13 cellular contexts compared by ENCODE assay signal in genomic region chr1:147612366-147612765, GRCh38. TPM values are rescaled to one million over a fixed set of nuclear protein-coding genes. Genes with fewer than 3 reads are reported as not detected.
A peak's percentile ranks its signal among the peaks of the same experiment; 100 is the strongest.
DNase-seq lines count a peak whose midpoint lies in the region; ATAC-seq and TF ChIP-seq lines count a peak whose summit lies in the region.
"Had no signal": no experiment of that assay in that cellular context is flagged by ENCODE, and none has a peak within 500 bp of the region (broad histone marks: within the 10 kb centered on the region; RNA-seq: fewer than 3 reads in every experiment).

No MANE protein-coding gene starts in this region.

- H3K36me3 ChIP-seq in endodermal cell (ENCODE audit: control insufficient read depth, insufficient read depth, low read length) (peaks cover 80% of the 10 kb centered on the region), gastrocnemius medialis (peaks cover 0 to 33% of the 10 kb centered on the region in 2 donors), stomach (peaks cover 26 to 77% (median 67%) of the 10 kb centered on the region in 4 donors)

- peak overlapping the region; percentile 9 for H3K4me3 Mint-ChIP-seq in endodermal cell
- H3K4me3 Mint-ChIP-seq in activated CD4-positive, alpha-beta memory T cell treated with anti-CD3 and anti-CD28 coated beads, Interleukin-2, amount 10 ng/mL, durations not matched to agents 7 days and 5 days, result no peak overlapping the region
- no peak overlapping the region for H3K4me3 Mint-ChIP-seq in activated CD8-positive, alpha-beta T cell treated with anti-CD3 and anti-CD28 coated beads, Interleukin-2, amount 10 ng/mL, durations not matched to agents 7 days and 5 days
- H3K4me3 Mint-ChIP-seq: T-helper 1 cell treated with Interleukin-12 subunit alpha and Interleukin-12 subunit beta and Interleukin-4 antibody, amounts not matched to agents 30 μg/mL and 1 μg/mL, for 36 hours had no signal

- peaks cover 29% of the 10 kb centered on the region for H3K4me1 Mint-ChIP-seq in endodermal cell
- H3K4me1 Mint-ChIP-seq in activated CD4-positive, alpha-beta memory T cell treated with anti-CD3 and anti-CD28 coated beads, Interleukin-2, amount 10 ng/mL, durations not matched to agents 7 days and 5 days, result peaks cover 6% of the 10 kb centered on the region
- peaks cover 7% of the 10 kb centered on the region for H3K4me1 Mint-ChIP-seq in activated CD8-positive, alpha-beta T cell treated with anti-CD3 and anti-CD28 coated beads, Interleukin-2, amount 10 ng/mL, durations not matched to agents 7 days and 5 days (ENCODE audit: low read depth)

- H3K4me3 ChIP-seq in endodermal cell (ENCODE audit: low read length) (no peak overlapping the region), gastrocnemius medialis (no peak overlapping the region), stomach (no peak overlapping the region)
- H3K4me3 ChIP-seq: PC-9 had no signal

- no peak overlapping the region for H3K27ac ChIP-seq in endodermal cell (ENCODE audit: low read depth, low read length)
- H3K27ac ChIP-seq in gastrocnemius medialis, result peak overlapping the region; percentile 62 to 77 (median 70)
- no peak overlapping the region for H3K27ac ChIP-seq in stomach
- H3K27ac ChIP-seq: PC-9 had no signal

- POLR2A ChIA-PET in activated CD4-positive, alpha-beta memory T cell treated with anti-CD3 and anti-CD28 coated beads, Interleukin-2, amount 10 ng/mL, durations not matched to agents 7 days and 5 days (lab: Charles Lee), result no interaction called here
- POLR2A ChIA-PET in activated CD8-positive, alpha-beta T cell treated with anti-CD3 and anti-CD28 coated beads, Interleukin-2, amount 10 ng/mL, durations not matched to agents 7 days and 5 days (lab: Charles Lee), result no interaction called here

- in situ Hi-C loops in gastrocnemius medialis (cut with MboI; ENCODE audit: low sequenced_read_pairs in 4 of 4), result loop anchor here in 1 of 4 donors (25.0 kb wide), 1 partner anchor 450 kb away; the partner anchor contains the start of gene PRKAB2

- intact Hi-C loops in gastrocnemius medialis (cut with DNase I; ENCODE audit: low total_unique reads) (no loop called here), stomach (cut with DNase I; ENCODE audit: low total_unique reads) (no loop called here)

- no peak for TF ChIP-seq CTCF in endodermal cell (conservative IDR thresholded peaks at IDR 0.05)
- no peak for TF ChIP-seq CTCF in gastrocnemius medialis (IDR thresholded peaks at IDR 0.05 in 4 of 5, conservative IDR thresholded peaks at IDR 0.05 in 1 of 5)
- no peak for TF ChIP-seq CTCF in stomach (IDR thresholded peaks at IDR 0.05)

- peak; percentile 72 to 82 for ATAC-seq in gastrocnemius medialis
- ATAC-seq in activated CD8-positive, alpha-beta T cell treated with anti-CD3 and anti-CD28 coated beads, Interleukin-2, amount 10 ng/mL, durations not matched to agents 7 days and 5 days, result no peak

- no peaks in the 10 kb centered on the region for H3K27me3 Mint-ChIP-seq in endodermal cell (ENCODE audit: insufficient read depth)
- H3K27me3 Mint-ChIP-seq in activated CD4-positive, alpha-beta memory T cell treated with anti-CD3 and anti-CD28 coated beads, Interleukin-2, amount 10 ng/mL, durations not matched to agents 7 days and 5 days, result no peaks in the 10 kb centered on the region
- H3K27me3 Mint-ChIP-seq in activated CD8-positive, alpha-beta T cell treated with anti-CD3 and anti-CD28 coated beads, Interleukin-2, amount 10 ng/mL, durations not matched to agents 7 days and 5 days (ENCODE audit: low read depth), result no peaks in the 10 kb centered on the region

- H3K27me3 ChIP-seq in endodermal cell (ENCODE audit: control insufficient read depth, insufficient read depth, low read length, poor library complexity, severe bottlenecking) (no peaks in the 10 kb centered on the region), gastrocnemius medialis (no peaks in the 10 kb centered on the region), stomach (no peaks in the 10 kb centered on the region)

- no peak for TF ChIP-seq EP300 in stomach (IDR thresholded peaks at IDR 0.05)

- H3K4me1 ChIP-seq in endodermal cell (ENCODE audit: control insufficient read depth, insufficient read depth, low read length), result peaks cover 13% of the 10 kb centered on the region
- peaks cover 58 to 75% of the 10 kb centered on the region in 2 donors for H3K4me1 ChIP-seq in gastrocnemius medialis
- H3K4me1 ChIP-seq in stomach, result peaks cover 0 to 26% (median 5%) of the 10 kb centered on the region in 4 donors

- TF ChIP-seq POLR2A in gastrocnemius medialis (IDR thresholded peaks at IDR 0.05) (no peak), stomach (IDR thresholded peaks at IDR 0.05) (no peak)

- H3K9me3 ChIP-seq in endodermal cell (ENCODE audit: control insufficient read depth, low read length) (no peaks in the 10 kb centered on the region), gastrocnemius medialis (no peaks in the 10 kb centered on the region), stomach (no peaks in the 10 kb centered on the region)

- DNase-seq in SIG-M5 treated with dmso at 0.1 percent for 504 hours (lab: John Stamatoyannopoulos, UW; ENCODE audit: unreplicated experiment) (peak; percentile 77), SIG-M5 (lab: John Stamatoyannopoulos, UW) (no peak), NCI-H2196 (lab: John Stamatoyannopoulos, UW; ENCODE audit: unreplicated experiment) (peak; percentile 78), endodermal cell (no peak), gastrocnemius medialis (no peak), stomach (no peak)
- DNase-seq in activated CD4-positive, alpha-beta memory T cell treated with anti-CD3 and anti-CD28 coated beads, Interleukin-2, amount 10 ng/mL, durations not matched to agents 7 days and 5 days, result no peak
- no peak for DNase-seq in activated CD8-positive, alpha-beta T cell treated with anti-CD3 and anti-CD28 coated beads, Interleukin-2, amount 10 ng/mL, durations not matched to agents 7 days and 5 days
- DNase-seq: activated CD4-positive, alpha-beta T cell treated with anti-CD3 and anti-CD28 coated beads for 4 hours; activated T-cell treated with anti-CD3 and anti-CD28 coated beads, Interleukin-2, amount 50 U/mL, for 48 hours; cortex of kidney had no signal

- peak overlapping the region; percentile 72 for H3K27ac Mint-ChIP-seq in endodermal cell
- no peak overlapping the region for H3K27ac Mint-ChIP-seq in activated CD4-positive, alpha-beta memory T cell treated with anti-CD3 and anti-CD28 coated beads, Interleukin-2, amount 10 ng/mL, durations not matched to agents 7 days and 5 days
- no peak overlapping the region for H3K27ac Mint-ChIP-seq in activated CD8-positive, alpha-beta T cell treated with anti-CD3 and anti-CD28 coated beads, Interleukin-2, amount 10 ng/mL, durations not matched to agents 7 days and 5 days
- H3K27ac Mint-ChIP-seq: T-helper 1 cell treated with Interleukin-12 subunit alpha and Interleukin-12 subunit beta and Interleukin-4 antibody, amounts not matched to agents 30 μg/mL and 1 μg/mL, for 36 hours had no signal

- H3K9me3 Mint-ChIP-seq in endodermal cell, result no peaks in the 10 kb centered on the region
- H3K9me3 Mint-ChIP-seq in activated CD4-positive, alpha-beta memory T cell treated with anti-CD3 and anti-CD28 coated beads, Interleukin-2, amount 10 ng/mL, durations not matched to agents 7 days and 5 days, result no peaks in the 10 kb centered on the region
- no peaks in the 10 kb centered on the region for H3K9me3 Mint-ChIP-seq in activated CD8-positive, alpha-beta T cell treated with anti-CD3 and anti-CD28 coated beads, Interleukin-2, amount 10 ng/mL, durations not matched to agents 7 days and 5 days (ENCODE audit: insufficient read depth)
- H3K9me3 Mint-ChIP-seq: T-helper 1 cell treated with Interleukin-12 subunit alpha and Interleukin-12 subunit beta and Interleukin-4 antibody, amounts not matched to agents 30 μg/mL and 1 μg/mL, for 36 hours had no signal

- H3K9ac ChIP-seq in endodermal cell (ENCODE audit: extremely low read depth, low read length, poor library complexity, severe bottlenecking), result no peak overlapping the region

- H3K36me3 Mint-ChIP-seq in endodermal cell (ENCODE audit: low read depth), result peaks cover 54% of the 10 kb centered on the region
- peaks cover 58% of the 10 kb centered on the region for H3K36me3 Mint-ChIP-seq in activated CD4-positive, alpha-beta memory T cell treated with anti-CD3 and anti-CD28 coated beads, Interleukin-2, amount 10 ng/mL, durations not matched to agents 7 days and 5 days (ENCODE audit: low read depth)
- H3K36me3 Mint-ChIP-seq in activated CD8-positive, alpha-beta T cell treated with anti-CD3 and anti-CD28 coated beads, Interleukin-2, amount 10 ng/mL, durations not matched to agents 7 days and 5 days (ENCODE audit: low read depth), result peaks cover 47% of the 10 kb centered on the region

- 67 to 89% methylated on average over 2 to 3 of the region's 4 CpGs for WGBS in endodermal cell (ENCODE audit: insufficient coverage in 1 of 2, insufficient read length in 1 of 2), 2 experiments
- WGBS in stomach, 5 donors, result 59 to 76% (median 67%) methylated on average over 4 of the region's 4 CpGs

- CTCF ChIA-PET in activated CD4-positive, alpha-beta memory T cell treated with anti-CD3 and anti-CD28 coated beads, Interleukin-2, amount 10 ng/mL, durations not matched to agents 7 days and 5 days (lab: Charles Lee), result interaction anchor here (1.5 kb wide), 1 partner anchor 15 kb away, joined by 3 read pairs; no protein-coding TSS in a partner anchor
- CTCF ChIA-PET in activated CD8-positive, alpha-beta T cell treated with anti-CD3 and anti-CD28 coated beads, Interleukin-2, amount 10 ng/mL, durations not matched to agents 7 days and 5 days (lab: Charles Lee), result interaction anchor here (1.3 to 2.2 kb wide), 2 partner anchors 12 to 15 kb away, joined by 4 to 5 read pairs; no protein-coding TSS in a partner anchor

RNA-seq across cellular contexts. Expression of gene ACP6, which starts 58.0 kb away (rescaled TPM):
- 10 to 100 TPM; 15.2 to 17.9 TPM for total RNA-seq in endodermal cell
- polyA plus RNA-seq in endodermal cell (2013, experiment 1 of 2), result 18.3 TPM
- polyA plus RNA-seq in endodermal cell (2013, experiment 2 of 2), result 21.4 TPM
- 10 to 100 TPM in 2 of 4 donors, 1 to 10 TPM in 2; 3.9 to 11.4 (median 9.2) TPM for total RNA-seq in gastrocnemius medialis
- total RNA-seq in activated CD4-positive, alpha-beta memory T cell treated with anti-CD3 and anti-CD28 coated beads, Interleukin-2, amount 10 ng/mL, durations not matched to agents 7 days and 5 days, result 10 to 100 TPM; 17.8 to 21.0 TPM
- 10 to 100 TPM in 4 of 5 donors, 1 to 10 TPM in 1; 3.5 to 55.9 (median 20.2) TPM for total RNA-seq in stomach
- polyA plus RNA-seq in stomach, result 10 to 100 TPM in 1 of 3 donors, 1 to 10 TPM in 2; 8.9 to 21.0 (median 9.0) TPM
- total RNA-seq in activated CD8-positive, alpha-beta T cell treated with anti-CD3 and anti-CD28 coated beads, Interleukin-2, amount 10 ng/mL, durations not matched to agents 7 days and 5 days, result 10 to 100 TPM; 19.4 to 19.5 TPM

Comparison
In these comparisons a context has a peak if more than half of its experiments do, and no peak if none do; other contexts are left out.
1. DNase-seq: peak in SIG-M5 treated with dmso at 0.1 percent for 504 hours (single experiment) and NCI-H2196 (single experiment); none in SIG-M5 (single experiment), endodermal cell (single experiment), gastrocnemius medialis (0 of 2), activated CD4-positive, alpha-beta memory T cell treated with anti-CD3 and anti-CD28 coated beads, Interleukin-2, amount 10 ng/mL, durations not matched to agents 7 days and 5 days (single experiment), stomach (single experiment) and activated CD8-positive, alpha-beta T cell treated with anti-CD3 and anti-CD28 coated beads, Interleukin-2, amount 10 ng/mL, durations not matched to agents 7 days and 5 days (single experiment).
2. H3K27ac ChIP-seq: peak in gastrocnemius medialis (4 of 4); none in endodermal cell (single experiment) and stomach (0 of 5).